In genomic region chr15:39624806-39625205, GRCh38 we compare ENCODE assay signal across 1 cellular context.
TF ChIP-seq lines count a peak whose summit lies in the region.

No MANE protein-coding gene starts in this region.

TF ChIP-seq in GM12878, 131 proteins besides CTCF, POLR2A, EP300 and RAD21 (continued from another document):
- TF ChIP-seq CUX1 (IDR thresholded peaks at IDR 0.05; ENCODE audit: insufficient replicate concordance, low read depth, low read length) (no peak), IKZF1 (conservative IDR thresholded peaks at IDR 0.05) (peak; percentile 29; the same call in 1 of the 2 replicates), MXI1 (IDR thresholded peaks at IDR 0.05; ENCODE audit: low read depth, low read length) (no peak), MYC (IDR thresholded peaks at IDR 0.05; ENCODE audit: insufficient read depth, insufficient read length, insufficient replicate concordance, low read length, severe bottlenecking) (no peak), JUNB (IDR thresholded peaks at IDR 0.05) (0 out of 2 replicates have a peak, but pooled peaks have one; percentile 28), RUNX3 (IDR thresholded peaks at IDR 0.05; ENCODE audit: low read length) (peak; percentile 60), YY1 (IDR thresholded peaks at IDR 0.05; ENCODE audit: low read depth, low read length) (no peak), SIN3A (IDR thresholded peaks at IDR 0.05; ENCODE audit: low read depth, low read length) (no peak), BHLHE40 (IDR thresholded peaks at IDR 0.05; ENCODE audit: borderline replicate concordance in 1 of 2, low read depth in 2 of 2, low read length in 1 of 2) (peak; percentile 18 to 36; a peak in 1 of 4 replicates), TAF1 (IDR thresholded peaks at IDR 0.05; ENCODE audit: borderline replicate concordance, low read depth, low read length) (no peak), HCFC1 (IDR thresholded peaks at IDR 0.05; ENCODE audit: low read length) (no peak), NRF1 (conservative IDR thresholded peaks at IDR 0.05; ENCODE audit: low read depth, low read length) (no peak), TCF3 (IDR thresholded peaks at IDR 0.05; ENCODE audit: borderline replicate concordance, insufficient read depth, low read depth, low read length) (no peak), MAX (IDR thresholded peaks at IDR 0.05; ENCODE audit: low read depth, low read length) (no peak), ZNF687 (IDR thresholded peaks at IDR 0.05) (peak; percentile 61), RFX5 (IDR thresholded peaks at IDR 0.05; ENCODE audit: low read depth, low read length) (no peak), BCL11A (IDR thresholded peaks at IDR 0.05; ENCODE audit: low read depth, low read length) (peak; percentile 32; the same call in 1 of the 2 replicates), IKZF2 (IDR thresholded peaks at IDR 0.05) (peak; percentile 15 to 22; a peak in 1 of 4 replicates), ATF7 (IDR thresholded peaks at IDR 0.05; ENCODE audit: low read depth) (peak; percentile 55), ZBTB4 (CRISPR knock-in tag; IDR thresholded peaks at IDR 0.05) (no peak)
